ENCODE assay signal across 9 cellular contexts in genomic region chr2:102418421-102418961, GRCh38. TPM values are rescaled to one million over a fixed set of nuclear protein-coding genes. Genes with fewer than 3 reads are reported as not detected.
DNase-seq lines count a peak whose midpoint lies in the region; ATAC-seq and TF ChIP-seq lines count a peak whose summit lies in the region.
"Had no signal": no experiment of that assay in that cellular context is flagged by ENCODE, and none has a peak within 500 bp of the region (broad histone marks: within the 10 kb centered on the region; RNA-seq: fewer than 3 reads in every experiment).

No MANE protein-coding gene starts in this region.

- H3K27ac Mint-ChIP-seq in activated T-helper 2 cell treated with anti-CD3 and anti-CD28 coated beads, Interferon-gamma antibody, Interleukin-2, Interleukin-4, amounts not matched to agents 10 μg/mL and 5 μg/mL and 100 μg/mL, durations not matched to agents 14 hours and 24 hours and 36 hours = peak overlapping the region; percentile 75

- H3K36me3 ChIP-seq in BLaER1 treated with 17β-estradiol and CSF1 and Interleukin-3, amounts not matched to agents 10 nM and 100 nM = no peaks in the 10 kb centered on the region
- H3K36me3 ChIP-seq: esophagus muscularis mucosa had no signal

- H3K9me3 Mint-ChIP-seq in activated T-helper 2 cell treated with anti-CD3 and anti-CD28 coated beads, Interferon-gamma antibody, Interleukin-2, Interleukin-4, amounts not matched to agents 10 μg/mL and 5 μg/mL and 100 μg/mL, durations not matched to agents 14 hours and 24 hours and 36 hours = peaks cover 21% of the 10 kb centered on the region

- H3K27me3 Mint-ChIP-seq in activated T-helper 2 cell treated with anti-CD3 and anti-CD28 coated beads, Interferon-gamma antibody, Interleukin-2, Interleukin-4, amounts not matched to agents 10 μg/mL and 5 μg/mL and 100 μg/mL, durations not matched to agents 14 hours and 24 hours and 36 hours (ENCODE audit: low read depth) = peaks cover 3% of the 10 kb centered on the region

- no peak overlapping the region for H3K4me3 ChIP-seq in BLaER1 treated with 17β-estradiol and CSF1 and Interleukin-3, amounts not matched to agents 10 nM and 100 nM
- H3K4me3 ChIP-seq: esophagus muscularis mucosa had no signal

- H3K9ac ChIP-seq in BLaER1 treated with 17β-estradiol and CSF1 and Interleukin-3, amounts not matched to agents 10 nM and 100 nM = peak overlapping the region in 5 of 11 experiments; percentile 10 to 64 (median 41); a peak in 7 of 22 replicates

- H4K20me1 ChIP-seq in BLaER1 treated with 17β-estradiol and CSF1 and Interleukin-3, amounts not matched to agents 10 nM and 100 nM = no peaks in the 10 kb centered on the region

- H3K4me2 ChIP-seq in BLaER1 treated with 17β-estradiol and CSF1 and Interleukin-3, amounts not matched to agents 10 nM and 100 nM = peak overlapping the region; percentile 28 to 79 (median 63); a peak in 20 of 22 replicates

- POLR2A ChIA-PET in RWPE1 (lab: Yijun Ruan, JAX; ENCODE audit: low non-redundant PET) = no interaction called here

- peak; percentile 86 for ATAC-seq in GM19452 (IDR thresholded peaks at IDR 0.05; ENCODE audit: unreplicated experiment)
- peak; percentile 73 for ATAC-seq in HG03439 (IDR thresholded peaks at IDR 0.05; ENCODE audit: unreplicated experiment)

- CTCF ChIA-PET in RWPE1 (lab: Yijun Ruan, JAX) = interaction anchor here (0.6 kb wide), 1 partner anchor 50 kb away, joined by 4 read pairs; no protein-coding TSS in a partner anchor

- intact Hi-C loops in activated T-helper 2 cell treated with anti-CD3 and anti-CD28 coated beads, Interferon-gamma antibody, Interleukin-2, Interleukin-4, amounts not matched to agents 10 μg/mL and 5 μg/mL and 100 μg/mL, durations not matched to agents 14 hours and 24 hours and 36 hours (cut with micrococcal nuclease) = loop anchor here (1.0 kb wide), 4 partner anchors 18 to 335 kb away; no protein-coding TSS in a partner anchor

- DNase-seq in activated T-helper 2 cell treated with anti-CD3 and anti-CD28 coated beads, Interferon-gamma antibody, Interleukin-2, Interleukin-4, amounts not matched to agents 10 μg/mL and 5 μg/mL and 100 μg/mL, durations not matched to agents 14 hours and 24 hours and 36 hours (ENCODE audit: low spot score) = no peak
- no peak for DNase-seq in RWPE1 (ENCODE audit: low spot score)
- DNase-seq in hippocampal formation (lab: John Stamatoyannopoulos, UW) = no peak
- no peak for DNase-seq in NCI-H2107 (lab: John Stamatoyannopoulos, UW)
- no peak for DNase-seq in NCI-H1048 (lab: John Stamatoyannopoulos, UW)

- peaks cover 69% of the 10 kb centered on the region for H3K4me1 Mint-ChIP-seq in activated T-helper 2 cell treated with anti-CD3 and anti-CD28 coated beads, Interferon-gamma antibody, Interleukin-2, Interleukin-4, amounts not matched to agents 10 μg/mL and 5 μg/mL and 100 μg/mL, durations not matched to agents 14 hours and 24 hours and 36 hours (ENCODE audit: low read depth)

- peaks cover 20 to 65% (median 29%) of the 10 kb centered on the region in 10 experiments for H3K4me1 ChIP-seq in BLaER1 treated with 17β-estradiol and CSF1 and Interleukin-3, amounts not matched to agents 10 nM and 100 nM
- H3K4me1 ChIP-seq: esophagus muscularis mucosa had no signal

- no peaks in the 10 kb centered on the region for H3K27me3 ChIP-seq in BLaER1 treated with 17β-estradiol and CSF1 and Interleukin-3, amounts not matched to agents 10 nM and 100 nM

- H3K27ac ChIP-seq in BLaER1 treated with 17β-estradiol and CSF1 and Interleukin-3, amounts not matched to agents 10 nM and 100 nM = peak overlapping the region in 9 of 11 experiments; percentile 56 to 85 (median 78); a peak in 18 of 22 replicates
- no peak overlapping the region for H3K27ac ChIP-seq in RWPE1
- H3K27ac ChIP-seq: esophagus muscularis mucosa had no signal

- H3K9me3 ChIP-seq in BLaER1 treated with 17β-estradiol and CSF1 and Interleukin-3, amounts not matched to agents 10 nM and 100 nM (replicated peaks in 1 of 11) = peaks cover 12 to 42% (median 25%) of the 10 kb centered on the region in 11 experiments; a peak in 21 of 22 replicates
- H3K9me3 ChIP-seq: esophagus muscularis mucosa had no signal

- peak overlapping the region; percentile 73 for H3K4me3 Mint-ChIP-seq in activated T-helper 2 cell treated with anti-CD3 and anti-CD28 coated beads, Interferon-gamma antibody, Interleukin-2, Interleukin-4, amounts not matched to agents 10 μg/mL and 5 μg/mL and 100 μg/mL, durations not matched to agents 14 hours and 24 hours and 36 hours (ENCODE audit: low read depth)

- TF ChIP-seq CTCF in RWPE1 (conservative IDR thresholded peaks at IDR 0.05; ENCODE audit: low read depth) = no peak

- peaks cover 59% of the 10 kb centered on the region for H3K36me3 Mint-ChIP-seq in activated T-helper 2 cell treated with anti-CD3 and anti-CD28 coated beads, Interferon-gamma antibody, Interleukin-2, Interleukin-4, amounts not matched to agents 10 μg/mL and 5 μg/mL and 100 μg/mL, durations not matched to agents 14 hours and 24 hours and 36 hours (ENCODE audit: low read depth)

RNA-seq across cellular contexts. Expression of gene IL18RAP, which starts 4.5 kb away (rescaled TPM):
- total RNA-seq in activated T-helper 2 cell treated with anti-CD3 and anti-CD28 coated beads, Interferon-gamma antibody, Interleukin-2, Interleukin-4, amounts not matched to agents 10 μg/mL and 5 μg/mL and 100 μg/mL, durations not matched to agents 14 hours and 24 hours and 36 hours = 6.0 and 6.8 TPM in 2 replicates

RNA-seq across cellular contexts. Expression of gene SLC9A4, which starts 54.5 kb away (rescaled TPM):
- total RNA-seq in activated T-helper 2 cell treated with anti-CD3 and anti-CD28 coated beads, Interferon-gamma antibody, Interleukin-2, Interleukin-4, amounts not matched to agents 10 μg/mL and 5 μg/mL and 100 μg/mL, durations not matched to agents 14 hours and 24 hours and 36 hours = 0.09 TPM in 2 replicates
- total RNA-seq: esophagus muscularis mucosa had no signal
